ENCODE assay signal across 21 cellular contexts in genomic region chr16:65660390-65660789, GRCh38.
DNase-seq lines count a peak whose midpoint lies in the region; ATAC-seq and TF ChIP-seq lines count a peak whose summit lies in the region.
"Had no signal": no experiment of that assay in that cellular context is flagged by ENCODE, and none has a peak within 500 bp of the region (broad histone marks: within the 10 kb centered on the region; RNA-seq: fewer than 3 reads in every experiment).

No MANE protein-coding gene starts in this region.

- H4K20me1 ChIP-seq in SK-N-SH (ENCODE audit: insufficient read depth) = no peaks in the 10 kb centered on the region

- POLR2A ChIA-PET in SK-N-SH (lab: Yijun Ruan, JAX) = no interaction called here
- POLR2A ChIA-PET in activated CD8-positive, alpha-beta T cell treated with anti-CD3 and anti-CD28 coated beads, Interleukin-2, amount 10 ng/mL, durations not matched to agents 7 days and 5 days (lab: Charles Lee) = no interaction called here

- no peaks in the 10 kb centered on the region for H3K79me2 ChIP-seq in SK-N-SH (ENCODE audit: insufficient read depth)

- no peaks in the 10 kb centered on the region for H3K27me3 ChIP-seq in SK-N-SH (ENCODE audit: insufficient read depth)
- H3K27me3 ChIP-seq: uterus had no signal

- TF ChIP-seq EP300 in SK-N-SH (IDR thresholded peaks at IDR 0.05; ENCODE audit: borderline replicate concordance in 1 of 2, low read depth in 1 of 2, low read length in 1 of 2) = no peak

- no peak overlapping the region for H3K27ac ChIP-seq in SK-N-SH (ENCODE audit: low read depth in 2 of 2, low read length in 1 of 2)
- H3K27ac ChIP-seq: uterus had no signal

- CTCF ChIA-PET in SK-N-SH (lab: Yijun Ruan, JAX) = interaction anchor here (1.1 to 1.4 kb wide), 2 partner anchors 12 to 229 kb away, joined by 4 read pairs; no protein-coding TSS in a partner anchor
- CTCF ChIA-PET in activated CD8-positive, alpha-beta T cell treated with anti-CD3 and anti-CD28 coated beads, Interleukin-2, amount 10 ng/mL, durations not matched to agents 7 days and 5 days (lab: Charles Lee) = no interaction called here

- H3K4me3 ChIP-seq in SK-N-SH (ENCODE audit: low read depth in 2 of 2, low read length in 1 of 2) = no peak overlapping the region
- no peak overlapping the region for H3K4me3 ChIP-seq in fibroblast of mammary gland (ENCODE audit: control insufficient read depth, low read depth, low read length)
- H3K4me3 ChIP-seq: uterus had no signal

- no peak overlapping the region for H3K27ac Mint-ChIP-seq in activated CD8-positive, alpha-beta T cell treated with anti-CD3 and anti-CD28 coated beads, Interleukin-2, amount 10 ng/mL, durations not matched to agents 7 days and 5 days
- no peak overlapping the region for H3K27ac Mint-ChIP-seq in activated T-helper 17 cell treated with anti-CD3 and anti-CD28 coated beads, Interleukin-2, amount 50 U/mL, for 72 hours
- H3K27ac Mint-ChIP-seq: CD4-positive, CD25-positive, alpha-beta regulatory T cell; T-cell had no signal

- H3K9me3 Mint-ChIP-seq in activated CD8-positive, alpha-beta T cell treated with anti-CD3 and anti-CD28 coated beads, Interleukin-2, amount 10 ng/mL, durations not matched to agents 7 days and 5 days (ENCODE audit: insufficient read depth) = no peaks in the 10 kb centered on the region
- peaks cover 22% of the 10 kb centered on the region for H3K9me3 Mint-ChIP-seq in activated T-helper 17 cell treated with anti-CD3 and anti-CD28 coated beads, Interleukin-2, amount 50 U/mL, for 72 hours

- H3K36me3 ChIP-seq in SK-N-SH (replicated peaks in 1 of 2; ENCODE audit: control insufficient read depth in 1 of 2, insufficient read depth in 2 of 2, low read length in 1 of 2) = no peaks in the 10 kb centered on the region
- H3K36me3 ChIP-seq: uterus had no signal

- peaks cover 13% of the 10 kb centered on the region for H3F3A ChIP-seq in SK-N-SH (replicated peaks; ENCODE audit: insufficient read depth)

- H3K4me1 ChIP-seq in SK-N-SH (ENCODE audit: control insufficient read depth in 1 of 2, insufficient read depth in 2 of 2, low read depth in 1 of 2, low read length in 1 of 2) = peaks cover 29 to 55% of the 10 kb centered on the region in 2 experiments; a peak in 3 of 4 replicates
- H3K4me1 ChIP-seq: uterus had no signal

- no peaks in the 10 kb centered on the region for H3K36me3 Mint-ChIP-seq in activated CD8-positive, alpha-beta T cell treated with anti-CD3 and anti-CD28 coated beads, Interleukin-2, amount 10 ng/mL, durations not matched to agents 7 days and 5 days (ENCODE audit: low read depth)
- H3K36me3 Mint-ChIP-seq in activated T-helper 17 cell treated with anti-CD3 and anti-CD28 coated beads, Interleukin-2, amount 50 U/mL, for 72 hours (ENCODE audit: low read depth) = no peaks in the 10 kb centered on the region
- H3K36me3 Mint-ChIP-seq: CD4-positive, CD25-positive, alpha-beta regulatory T cell; T-cell had no signal

- ATAC-seq in activated CD8-positive, alpha-beta T cell treated with anti-CD3 and anti-CD28 coated beads, Interleukin-2, amount 10 ng/mL, durations not matched to agents 7 days and 5 days = no peak
- no peak for ATAC-seq in activated T-helper 17 cell treated with anti-CD3 and anti-CD28 coated beads, Interleukin-2, amount 50 U/mL, for 72 hours (replicated peaks)
- ATAC-seq: T-cell had no signal

- no peak for TF ChIP-seq CTCF in SK-N-SH (IDR thresholded peaks at IDR 0.05)
- TF ChIP-seq CTCF in fibroblast of mammary gland (conservative IDR thresholded peaks at IDR 0.05; ENCODE audit: control insufficient read depth, insufficient read depth, low read depth, low read length) = no peak

- H2AFZ ChIP-seq in SK-N-SH (ENCODE audit: low read depth) = no peak overlapping the region

- no peaks in the 10 kb centered on the region for H3K9me2 ChIP-seq in SK-N-SH

- no peak for TF ChIP-seq RAD21 in SK-N-SH (IDR thresholded peaks at IDR 0.05; ENCODE audit: low read length)

- H3K27me3 Mint-ChIP-seq in activated CD8-positive, alpha-beta T cell treated with anti-CD3 and anti-CD28 coated beads, Interleukin-2, amount 10 ng/mL, durations not matched to agents 7 days and 5 days (ENCODE audit: low read depth) = no peaks in the 10 kb centered on the region
- peaks cover 3% of the 10 kb centered on the region for H3K27me3 Mint-ChIP-seq in activated T-helper 17 cell treated with anti-CD3 and anti-CD28 coated beads, Interleukin-2, amount 50 U/mL, for 72 hours
- H3K27me3 Mint-ChIP-seq: CD4-positive, CD25-positive, alpha-beta regulatory T cell had no signal

- no peaks in the 10 kb centered on the region for H3K4me1 Mint-ChIP-seq in activated CD8-positive, alpha-beta T cell treated with anti-CD3 and anti-CD28 coated beads, Interleukin-2, amount 10 ng/mL, durations not matched to agents 7 days and 5 days (ENCODE audit: low read depth)
- H3K4me1 Mint-ChIP-seq in activated T-helper 17 cell treated with anti-CD3 and anti-CD28 coated beads, Interleukin-2, amount 50 U/mL, for 72 hours = no peaks in the 10 kb centered on the region
- H3K4me1 Mint-ChIP-seq: T-cell had no signal

- peak overlapping the region; percentile 27; the same call in 1 of the 2 replicates for H3K4me2 ChIP-seq in SK-N-SH

- WGBS in SK-N-SH (ENCODE audit: low lambda C conversion rate) = 38% methylated on average over 2 of the region's 5 CpGs

- no peaks in the 10 kb centered on the region for H3K9me3 ChIP-seq in SK-N-SH
- H3K9me3 ChIP-seq: uterus had no signal

- H3K4me3 Mint-ChIP-seq in activated CD8-positive, alpha-beta T cell treated with anti-CD3 and anti-CD28 coated beads, Interleukin-2, amount 10 ng/mL, durations not matched to agents 7 days and 5 days = no peak overlapping the region
- H3K4me3 Mint-ChIP-seq in activated T-helper 17 cell treated with anti-CD3 and anti-CD28 coated beads, Interleukin-2, amount 50 U/mL, for 72 hours = no peak overlapping the region
- H3K4me3 Mint-ChIP-seq: CD4-positive, CD25-positive, alpha-beta regulatory T cell; T-cell had no signal

- DNase-seq in A172 (ENCODE audit: low spot score) (peak; percentile 59), GM03348 (ENCODE audit: low spot score) (peak; percentile 84), SK-N-SH (no peak), fibroblast of mammary gland (ENCODE audit: low read depth) (peak; percentile 84), SW 1271 (lab: John Stamatoyannopoulos, UW) (no peak)
- no peak for DNase-seq in activated CD8-positive, alpha-beta T cell treated with anti-CD3 and anti-CD28 coated beads, Interleukin-2, amount 10 ng/mL, durations not matched to agents 7 days and 5 days
- DNase-seq in activated CD4-positive, alpha-beta T cell treated with anti-CD3 and anti-CD28 coated beads, Interleukin-2, amount 50 U/mL, for 48 hours = no peak
- DNase-seq: activated CD4-positive, alpha-beta T cell treated with anti-CD3 and anti-CD28 coated beads, Interleukin-2, amount 50 U/mL, for 1 hour; activated gamma-delta T cell treated with Interleukin-2 at 50 U/mL for 16 hours; amniotic stem cell; caudate nucleus; CD4-positive, CD25-positive, alpha-beta regulatory T cell; dermis blood vessel endothelial cell; Kasumi-1; kidney glomerular epithelial cell; NCI-H1105 treated with DMSO at 0.1 percent for 48 hours; NCI-H2081 treated with DMSO at 0.1 percent for 48 hours; NCI-H524; T-cell; uterus had no signal

- H3K9ac ChIP-seq in SK-N-SH = no peak overlapping the region

TF ChIP-seq in SK-N-SH, 30 proteins besides CTCF, POLR2A, EP300 and RAD21:
- peak; percentile 69 for TF ChIP-seq NFIC (IDR thresholded peaks at IDR 0.05; ENCODE audit: borderline replicate concordance)
- 0 out of 2 replicates have a peak, but pooled peaks have one; percentile 22 for TF ChIP-seq MAX (IDR thresholded peaks at IDR 0.05; ENCODE audit: low read depth)
- no peak for TF ChIP-seq SMC3 (IDR thresholded peaks at IDR 0.05; ENCODE audit: low read depth, low read length)
- peak; percentile 24; the same call in 1 of the 2 replicates for TF ChIP-seq JUND (IDR thresholded peaks at IDR 0.05)
- TF ChIP-seq TCF12 (IDR thresholded peaks at IDR 0.05) = peak; percentile 47; the same call in 1 of the 2 replicates
- TF ChIP-seq RXRA (IDR thresholded peaks at IDR 0.05; ENCODE audit: borderline replicate concordance, low read depth) = no peak
- peak; percentile 8; the same call in 1 of the 2 replicates for TF ChIP-seq FOSL2 (IDR thresholded peaks at IDR 0.05; ENCODE audit: borderline replicate concordance, low read depth)
- no peak for TF ChIP-seq MEF2A (IDR thresholded peaks at IDR 0.05; ENCODE audit: borderline replicate concordance, low read depth)

Comparison
In these comparisons a context has a peak if more than half of its experiments do, and no peak if none do; other contexts are left out.
1. DNase-seq: peak in A172 (single experiment), GM03348 (single experiment) and fibroblast of mammary gland (single experiment); none in SK-N-SH (single experiment), activated CD8-positive, alpha-beta T cell treated with anti-CD3 and anti-CD28 coated beads, Interleukin-2, amount 10 ng/mL, durations not matched to agents 7 days and 5 days (single experiment), activated CD4-positive, alpha-beta T cell treated with anti-CD3 and anti-CD28 coated beads, Interleukin-2, amount 50 U/mL, for 48 hours (0 of 2) and SW 1271 (0 of 2).